In genomic region chr9:133944746-133945135, GRCh38 we compare ENCODE assay signal across 12 cellular contexts. TPM values are rescaled to one million over a fixed set of nuclear protein-coding genes. Genes with fewer than 3 reads are reported as not detected.
DNase-seq lines count a peak whose midpoint lies in the region; ATAC-seq lines count a peak whose summit lies in the region.
"Had no signal": no experiment of that assay in that cellular context is flagged by ENCODE, and none has a peak within 500 bp of the region (broad histone marks: within the 10 kb centered on the region; RNA-seq: fewer than 3 reads in every experiment).

No MANE protein-coding gene starts in this region.

- no peak overlapping the region for H3K18ac ChIP-seq in trophoblast cell (ENCODE audit: low read length)

- no peak overlapping the region for H4K91ac ChIP-seq in trophoblast cell (ENCODE audit: low read depth, low read length)

- H3K9me3 ChIP-seq in trophoblast cell (ENCODE audit: insufficient read depth, low read depth, low read length), result no peaks in the 10 kb centered on the region
- H3K9me3 ChIP-seq: tibial artery had no signal

- H3K4me3 ChIP-seq in trophoblast cell (ENCODE audit: low read depth, low read length), result no peak overlapping the region
- H3K4me3 ChIP-seq: tibial artery had no signal

- no peak overlapping the region for H2AK5ac ChIP-seq in trophoblast cell (ENCODE audit: low read length)

- H2AFZ ChIP-seq in trophoblast cell (ENCODE audit: insufficient read depth, low read length, poor library complexity), result no peak overlapping the region

- H2BK12ac ChIP-seq in trophoblast cell (ENCODE audit: low read length), result no peak overlapping the region

- H2BK5ac ChIP-seq in trophoblast cell (ENCODE audit: low read depth, low read length, poor library complexity), result no peak overlapping the region

- no peak for ATAC-seq in HG03196 (IDR thresholded peaks at IDR 0.05; ENCODE audit: unreplicated experiment)
- ATAC-seq: HCT116 had no signal

- DNase-seq in ELR (ENCODE audit: low read depth), result peak; percentile 62
- peak; percentile 67 for DNase-seq in T1000 (lab: John Stamatoyannopoulos, UW)
- DNase-seq in fibroblast of peridontal ligament (ENCODE audit: extremely low read depth), result peak; percentile 35
- DNase-seq in trophoblast cell, result peak; percentile 45 to 57
- DNase-seq in activated gamma-delta T cell treated with Interleukin-2 at 50 U/mL for 16 hours, result no peak
- DNase-seq in GM19238 (ENCODE audit: insufficient read length, low spot score), result no peak
- DNase-seq in NCI-H146 treated with DMSO at 0.1 percent for 48 hours (lab: John Stamatoyannopoulos, UW; ENCODE audit: unreplicated experiment), result no peak
- DNase-seq: stimulated activated CD4-positive, alpha-beta T cell treated with anti-CD3 and anti-CD28 coated beads, Interleukin-2, amount 100 ng/mL, for 24 hours had no signal

- WGBS in trophoblast cell (ENCODE audit: extremely low coverage, insufficient coverage, insufficient read length), result no CpG with 5 or more reads among the region's 14 CpGs

- peak overlapping the region; percentile 31 for H3K4ac ChIP-seq in trophoblast cell (ENCODE audit: low read depth, low read length)

- peaks cover 13% of the 10 kb centered on the region for H3K79me1 ChIP-seq in trophoblast cell (ENCODE audit: low read length)

- H3K79me2 ChIP-seq in trophoblast cell (ENCODE audit: control insufficient read depth, insufficient read depth, low read length, poor library complexity), result peaks cover 60% of the 10 kb centered on the region

- no peak overlapping the region for H3K9ac ChIP-seq in trophoblast cell (ENCODE audit: low read length)

- no peaks in the 10 kb centered on the region for H3K27me3 ChIP-seq in trophoblast cell (ENCODE audit: insufficient read depth, low read length)
- H3K27me3 ChIP-seq: tibial artery had no signal

- H3K27ac ChIP-seq in trophoblast cell (ENCODE audit: low read depth, low read length), result no peak overlapping the region
- H3K27ac ChIP-seq: HL-60, tibial artery had no signal

- H2BK120ac ChIP-seq in trophoblast cell (ENCODE audit: insufficient read depth, low read length, poor library complexity), result no peak overlapping the region

- H3K36me3 ChIP-seq in trophoblast cell (ENCODE audit: control insufficient read depth in 1 of 2, insufficient read depth in 2 of 2, low read length in 2 of 2), result peaks cover 40 to 42% of the 10 kb centered on the region in 2 experiments
- H3K36me3 ChIP-seq: tibial artery had no signal

- H3K23ac ChIP-seq in trophoblast cell (ENCODE audit: low read length), result no peak overlapping the region

- peaks cover 35 to 58% of the 10 kb centered on the region in 2 experiments for H3K4me1 ChIP-seq in trophoblast cell (ENCODE audit: control insufficient read depth in 1 of 2, insufficient read depth in 2 of 2, low read length in 2 of 2)
- H3K4me1 ChIP-seq: tibial artery had no signal

- no peak overlapping the region for H3K4me2 ChIP-seq in trophoblast cell (ENCODE audit: low read length)

- H4K8ac ChIP-seq in trophoblast cell (ENCODE audit: low read depth, low read length), result no peak overlapping the region

- no peak overlapping the region for H4K12ac ChIP-seq in trophoblast cell (ENCODE audit: low read depth, low read length)

- H3K14ac ChIP-seq in trophoblast cell (ENCODE audit: low read length), result no peak overlapping the region

RNA-seq across cellular contexts. Expression of gene VAV2, which starts 47.4 kb away (rescaled TPM):
- polyA plus RNA-seq in trophoblast cell (2013), result 54.6 and 55.9 TPM in 2 replicates

Comparison
In these comparisons a context has a peak if more than half of its experiments do, and no peak if none do; other contexts are left out.
1. DNase-seq: peak in ELR (single experiment), T1000 (single experiment), fibroblast of peridontal ligament (single experiment) and trophoblast cell (2 of 2); none in activated gamma-delta T cell treated with Interleukin-2 at 50 U/mL for 16 hours (single experiment), GM19238 (single experiment) and NCI-H146 treated with DMSO at 0.1 percent for 48 hours (single experiment).